Comparison of ENCODE assay signal across 1 cellular context in the genomic region with DNA sequence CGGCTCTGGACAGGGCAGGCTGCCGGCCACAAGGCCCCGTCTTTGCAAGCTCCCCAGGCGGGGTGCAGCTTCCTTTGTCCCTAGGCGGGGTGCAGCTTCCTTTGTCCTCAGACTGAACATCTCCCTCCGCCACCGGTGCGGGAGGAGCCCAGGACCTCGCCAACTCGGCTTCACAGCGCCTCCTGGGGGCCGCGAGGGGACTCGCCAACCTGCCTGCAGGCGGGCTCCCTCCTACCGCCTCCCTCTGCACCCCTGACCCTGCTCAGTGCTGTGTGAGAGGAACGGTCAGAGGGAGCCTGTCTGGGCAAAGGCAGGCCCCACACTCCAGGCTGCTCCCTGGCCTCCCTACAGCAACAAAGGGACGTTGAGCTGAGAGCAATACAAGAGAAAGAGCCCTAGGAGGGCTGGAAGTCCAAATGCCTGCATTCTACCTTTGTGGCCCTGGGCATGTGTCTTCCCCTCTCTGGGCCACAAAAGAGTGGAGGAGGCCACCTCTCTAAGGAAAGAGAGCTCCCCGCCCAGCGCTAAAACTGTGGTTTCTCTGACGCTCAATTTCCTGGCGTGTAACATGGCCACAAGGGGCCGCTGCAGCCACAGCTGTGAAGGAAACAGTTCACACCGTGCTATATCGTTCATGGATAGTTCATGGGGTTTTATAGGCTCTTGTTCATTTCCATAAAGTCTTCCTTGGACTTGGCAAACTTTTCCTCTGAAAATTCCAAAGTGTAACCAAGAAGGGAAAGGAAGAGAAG.
A peak's percentile ranks its signal among the peaks of the same experiment; 100 is the strongest.
TF ChIP-seq lines count a peak whose summit lies in the region.

No MANE protein-coding gene starts in this region.

TF ChIP-seq in HepG2, 621 proteins besides CTCF, POLR2A, EP300 and RAD21 (continued from another document and continues in another):
- TF ChIP-seq, protein P1, sequence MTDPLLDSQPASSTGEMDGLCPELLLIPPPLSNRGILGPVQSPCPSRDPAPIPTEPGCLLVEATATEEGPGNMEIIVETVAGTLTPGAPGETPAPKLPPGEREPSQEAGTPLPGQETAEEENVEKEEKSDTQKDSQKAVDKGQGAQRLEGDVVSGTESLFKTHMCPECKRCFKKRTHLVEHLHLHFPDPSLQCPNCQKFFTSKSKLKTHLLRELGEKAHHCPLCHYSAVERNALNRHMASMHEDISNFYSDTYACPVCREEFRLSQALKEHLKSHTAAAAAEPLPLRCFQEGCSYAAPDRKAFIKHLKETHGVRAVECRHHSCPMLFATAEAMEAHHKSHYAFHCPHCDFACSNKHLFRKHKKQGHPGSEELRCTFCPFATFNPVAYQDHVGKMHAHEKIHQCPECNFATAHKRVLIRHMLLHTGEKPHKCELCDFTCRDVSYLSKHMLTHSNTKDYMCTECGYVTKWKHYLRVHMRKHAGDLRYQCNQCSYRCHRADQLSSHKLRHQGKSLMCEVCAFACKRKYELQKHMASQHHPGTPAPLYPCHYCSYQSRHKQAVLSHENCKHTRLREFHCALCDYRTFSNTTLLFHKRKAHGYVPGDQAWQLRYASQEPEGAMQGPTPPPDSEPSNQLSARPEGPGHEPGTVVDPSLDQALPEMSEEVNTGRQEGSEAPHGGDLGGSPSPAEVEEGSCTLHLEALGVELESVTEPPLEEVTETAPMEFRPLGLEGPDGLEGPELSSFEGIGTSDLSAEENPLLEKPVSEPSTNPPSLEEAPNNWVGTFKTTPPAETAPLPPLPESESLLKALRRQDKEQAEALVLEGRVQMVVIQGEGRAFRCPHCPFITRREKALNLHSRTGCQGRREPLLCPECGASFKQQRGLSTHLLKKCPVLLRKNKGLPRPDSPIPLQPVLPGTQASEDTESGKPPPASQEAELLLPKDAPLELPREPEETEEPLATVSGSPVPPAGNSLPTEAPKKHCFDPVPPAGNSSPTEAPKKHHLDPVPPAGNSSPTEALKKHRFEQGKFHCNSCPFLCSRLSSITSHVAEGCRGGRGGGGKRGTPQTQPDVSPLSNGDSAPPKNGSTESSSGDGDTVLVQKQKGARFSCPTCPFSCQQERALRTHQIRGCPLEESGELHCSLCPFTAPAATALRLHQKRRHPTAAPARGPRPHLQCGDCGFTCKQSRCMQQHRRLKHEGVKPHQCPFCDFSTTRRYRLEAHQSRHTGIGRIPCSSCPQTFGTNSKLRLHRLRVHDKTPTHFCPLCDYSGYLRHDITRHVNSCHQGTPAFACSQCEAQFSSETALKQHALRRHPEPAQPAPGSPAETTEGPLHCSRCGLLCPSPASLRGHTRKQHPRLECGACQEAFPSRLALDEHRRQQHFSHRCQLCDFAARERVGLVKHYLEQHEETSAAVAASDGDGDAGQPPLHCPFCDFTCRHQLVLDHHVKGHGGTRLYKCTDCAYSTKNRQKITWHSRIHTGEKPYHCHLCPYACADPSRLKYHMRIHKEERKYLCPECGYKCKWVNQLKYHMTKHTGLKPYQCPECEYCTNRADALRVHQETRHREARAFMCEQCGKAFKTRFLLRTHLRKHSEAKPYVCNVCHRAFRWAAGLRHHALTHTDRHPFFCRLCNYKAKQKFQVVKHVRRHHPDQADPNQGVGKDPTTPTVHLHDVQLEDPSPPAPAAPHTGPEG (CRISPR knock-in tag; IDR thresholded peaks at IDR 0.05): no peak
- TF ChIP-seq, protein P2, sequence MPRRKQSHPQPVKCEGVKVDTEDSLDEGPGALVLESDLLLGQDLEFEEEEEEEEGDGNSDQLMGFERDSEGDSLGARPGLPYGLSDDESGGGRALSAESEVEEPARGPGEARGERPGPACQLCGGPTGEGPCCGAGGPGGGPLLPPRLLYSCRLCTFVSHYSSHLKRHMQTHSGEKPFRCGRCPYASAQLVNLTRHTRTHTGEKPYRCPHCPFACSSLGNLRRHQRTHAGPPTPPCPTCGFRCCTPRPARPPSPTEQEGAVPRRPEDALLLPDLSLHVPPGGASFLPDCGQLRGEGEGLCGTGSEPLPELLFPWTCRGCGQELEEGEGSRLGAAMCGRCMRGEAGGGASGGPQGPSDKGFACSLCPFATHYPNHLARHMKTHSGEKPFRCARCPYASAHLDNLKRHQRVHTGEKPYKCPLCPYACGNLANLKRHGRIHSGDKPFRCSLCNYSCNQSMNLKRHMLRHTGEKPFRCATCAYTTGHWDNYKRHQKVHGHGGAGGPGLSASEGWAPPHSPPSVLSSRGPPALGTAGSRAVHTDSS (CRISPR knock-in tag; conservative IDR thresholded peaks at IDR 0.05): no peak
- TF ChIP-seq ZNF567 (CRISPR knock-in tag; IDR thresholded peaks at IDR 0.05; ENCODE audit: borderline replicate concordance) (0 out of 2 replicates have a peak, but pooled peaks have one; percentile 15), NPAS2 (CRISPR knock-in tag; IDR thresholded peaks at IDR 0.05; ENCODE audit: borderline replicate concordance) (no peak), SP4 (CRISPR knock-in tag; IDR thresholded peaks at IDR 0.05) (peak; percentile 63; the same call in 1 of the 2 replicates), YEATS4 (CRISPR knock-in tag; IDR thresholded peaks at IDR 0.05; ENCODE audit: borderline replicate concordance) (no peak), ZNF337 (CRISPR knock-in tag; IDR thresholded peaks at IDR 0.05; ENCODE audit: borderline replicate concordance, low read depth) (peak; percentile 37; the same call in 1 of the 2 replicates), REPIN1 (CRISPR knock-in tag; IDR thresholded peaks at IDR 0.05; ENCODE audit: borderline replicate concordance, low read depth) (peak; percentile 92), ZBTB1 (CRISPR knock-in tag; IDR thresholded peaks at IDR 0.05; ENCODE audit: borderline replicate concordance) (no peak), ZNF232 (CRISPR knock-in tag; IDR thresholded peaks at IDR 0.05; ENCODE audit: borderline replicate concordance) (no peak; the same call in 1 of the 2 replicates), NAIF1 (CRISPR knock-in tag; IDR thresholded peaks at IDR 0.05; ENCODE audit: borderline replicate concordance) (no peak), ZNF530 (CRISPR knock-in tag; IDR thresholded peaks at IDR 0.05; ENCODE audit: low read depth) (no peak), ZNF205 (CRISPR knock-in tag; IDR thresholded peaks at IDR 0.05) (peak; percentile 69), ZNF224 (CRISPR knock-in tag; IDR thresholded peaks at IDR 0.05) (no peak), ZNF510 (CRISPR knock-in tag; IDR thresholded peaks at IDR 0.05; ENCODE audit: low read depth) (no peak; the same call in 1 of the 2 replicates), ZNF563 (CRISPR knock-in tag; IDR thresholded peaks at IDR 0.05) (no peak), HNRNPL (IDR thresholded peaks at IDR 0.05; ENCODE audit: low read depth, low read length) (no peak), ZNF777 (CRISPR knock-in tag; IDR thresholded peaks at IDR 0.05) (no peak), ZNF143 (CRISPR knock-in tag; IDR thresholded peaks at IDR 0.05) (no peak), ZZZ3 (CRISPR knock-in tag; IDR thresholded peaks at IDR 0.05; ENCODE audit: borderline replicate concordance) (no peak), ZNF749 (CRISPR knock-in tag; IDR thresholded peaks at IDR 0.05; ENCODE audit: borderline replicate concordance) (no peak), NFE2L1 (CRISPR knock-in tag; IDR thresholded peaks at IDR 0.05; ENCODE audit: borderline replicate concordance) (no peak), STAG1 (CRISPR knock-in tag; IDR thresholded peaks at IDR 0.05) (peak; percentile 89), ZNF773 (CRISPR knock-in tag; IDR thresholded peaks at IDR 0.05; ENCODE audit: borderline replicate concordance) (no peak), HOXA9 (CRISPR knock-in tag; IDR thresholded peaks at IDR 0.05; ENCODE audit: borderline replicate concordance) (no peak)
- TF ChIP-seq, protein P3, sequence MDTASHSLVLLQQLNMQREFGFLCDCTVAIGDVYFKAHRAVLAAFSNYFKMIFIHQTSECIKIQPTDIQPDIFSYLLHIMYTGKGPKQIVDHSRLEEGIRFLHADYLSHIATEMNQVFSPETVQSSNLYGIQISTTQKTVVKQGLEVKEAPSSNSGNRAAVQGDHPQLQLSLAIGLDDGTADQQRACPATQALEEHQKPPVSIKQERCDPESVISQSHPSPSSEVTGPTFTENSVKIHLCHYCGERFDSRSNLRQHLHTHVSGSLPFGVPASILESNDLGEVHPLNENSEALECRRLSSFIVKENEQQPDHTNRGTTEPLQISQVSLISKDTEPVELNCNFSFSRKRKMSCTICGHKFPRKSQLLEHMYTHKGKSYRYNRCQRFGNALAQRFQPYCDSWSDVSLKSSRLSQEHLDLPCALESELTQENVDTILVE (CRISPR knock-in tag; IDR thresholded peaks at IDR 0.05): peak; percentile 59; the same call in 1 of the 2 replicates
- TF ChIP-seq, protein P4, sequence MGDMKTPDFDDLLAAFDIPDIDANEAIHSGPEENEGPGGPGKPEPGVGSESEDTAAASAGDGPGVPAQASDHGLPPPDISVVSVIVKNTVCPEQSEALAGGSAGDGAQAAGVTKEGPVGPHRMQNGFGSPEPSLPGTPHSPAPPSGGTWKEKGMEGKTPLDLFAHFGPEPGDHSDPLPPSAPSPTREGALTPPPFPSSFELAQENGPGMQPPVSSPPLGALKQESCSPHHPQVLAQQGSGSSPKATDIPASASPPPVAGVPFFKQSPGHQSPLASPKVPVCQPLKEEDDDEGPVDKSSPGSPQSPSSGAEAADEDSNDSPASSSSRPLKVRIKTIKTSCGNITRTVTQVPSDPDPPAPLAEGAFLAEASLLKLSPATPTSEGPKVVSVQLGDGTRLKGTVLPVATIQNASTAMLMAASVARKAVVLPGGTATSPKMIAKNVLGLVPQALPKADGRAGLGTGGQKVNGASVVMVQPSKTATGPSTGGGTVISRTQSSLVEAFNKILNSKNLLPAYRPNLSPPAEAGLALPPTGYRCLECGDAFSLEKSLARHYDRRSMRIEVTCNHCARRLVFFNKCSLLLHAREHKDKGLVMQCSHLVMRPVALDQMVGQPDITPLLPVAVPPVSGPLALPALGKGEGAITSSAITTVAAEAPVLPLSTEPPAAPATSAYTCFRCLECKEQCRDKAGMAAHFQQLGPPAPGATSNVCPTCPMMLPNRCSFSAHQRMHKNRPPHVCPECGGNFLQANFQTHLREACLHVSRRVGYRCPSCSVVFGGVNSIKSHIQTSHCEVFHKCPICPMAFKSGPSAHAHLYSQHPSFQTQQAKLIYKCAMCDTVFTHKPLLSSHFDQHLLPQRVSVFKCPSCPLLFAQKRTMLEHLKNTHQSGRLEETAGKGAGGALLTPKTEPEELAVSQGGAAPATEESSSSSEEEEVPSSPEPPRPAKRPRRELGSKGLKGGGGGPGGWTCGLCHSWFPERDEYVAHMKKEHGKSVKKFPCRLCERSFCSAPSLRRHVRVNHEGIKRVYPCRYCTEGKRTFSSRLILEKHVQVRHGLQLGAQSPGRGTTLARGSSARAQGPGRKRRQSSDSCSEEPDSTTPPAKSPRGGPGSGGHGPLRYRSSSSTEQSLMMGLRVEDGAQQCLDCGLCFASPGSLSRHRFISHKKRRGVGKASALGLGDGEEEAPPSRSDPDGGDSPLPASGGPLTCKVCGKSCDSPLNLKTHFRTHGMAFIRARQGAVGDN (CRISPR knock-in tag; IDR thresholded peaks at IDR 0.05): peak; percentile 79
- TF ChIP-seq, protein P5, sequence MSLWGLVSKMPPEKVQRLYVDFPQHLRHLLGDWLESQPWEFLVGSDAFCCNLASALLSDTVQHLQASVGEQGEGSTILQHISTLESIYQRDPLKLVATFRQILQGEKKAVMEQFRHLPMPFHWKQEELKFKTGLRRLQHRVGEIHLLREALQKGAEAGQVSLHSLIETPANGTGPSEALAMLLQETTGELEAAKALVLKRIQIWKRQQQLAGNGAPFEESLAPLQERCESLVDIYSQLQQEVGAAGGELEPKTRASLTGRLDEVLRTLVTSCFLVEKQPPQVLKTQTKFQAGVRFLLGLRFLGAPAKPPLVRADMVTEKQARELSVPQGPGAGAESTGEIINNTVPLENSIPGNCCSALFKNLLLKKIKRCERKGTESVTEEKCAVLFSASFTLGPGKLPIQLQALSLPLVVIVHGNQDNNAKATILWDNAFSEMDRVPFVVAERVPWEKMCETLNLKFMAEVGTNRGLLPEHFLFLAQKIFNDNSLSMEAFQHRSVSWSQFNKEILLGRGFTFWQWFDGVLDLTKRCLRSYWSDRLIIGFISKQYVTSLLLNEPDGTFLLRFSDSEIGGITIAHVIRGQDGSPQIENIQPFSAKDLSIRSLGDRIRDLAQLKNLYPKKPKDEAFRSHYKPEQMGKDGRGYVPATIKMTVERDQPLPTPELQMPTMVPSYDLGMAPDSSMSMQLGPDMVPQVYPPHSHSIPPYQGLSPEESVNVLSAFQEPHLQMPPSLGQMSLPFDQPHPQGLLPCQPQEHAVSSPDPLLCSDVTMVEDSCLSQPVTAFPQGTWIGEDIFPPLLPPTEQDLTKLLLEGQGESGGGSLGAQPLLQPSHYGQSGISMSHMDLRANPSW (CRISPR knock-in tag; IDR thresholded peaks at IDR 0.05; ENCODE audit: borderline replicate concordance): no peak
- TF ChIP-seq, protein P6, sequence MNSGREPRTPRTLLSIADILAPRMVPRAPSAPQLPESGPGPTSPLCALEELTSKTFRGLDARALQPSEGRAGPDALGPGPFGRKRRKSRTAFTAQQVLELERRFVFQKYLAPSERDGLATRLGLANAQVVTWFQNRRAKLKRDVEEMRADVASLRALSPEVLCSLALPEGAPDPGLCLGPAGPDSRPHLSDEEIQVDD (CRISPR knock-in tag; IDR thresholded peaks at IDR 0.05; ENCODE audit: borderline replicate concordance): no peak
- TF ChIP-seq, protein P7, sequence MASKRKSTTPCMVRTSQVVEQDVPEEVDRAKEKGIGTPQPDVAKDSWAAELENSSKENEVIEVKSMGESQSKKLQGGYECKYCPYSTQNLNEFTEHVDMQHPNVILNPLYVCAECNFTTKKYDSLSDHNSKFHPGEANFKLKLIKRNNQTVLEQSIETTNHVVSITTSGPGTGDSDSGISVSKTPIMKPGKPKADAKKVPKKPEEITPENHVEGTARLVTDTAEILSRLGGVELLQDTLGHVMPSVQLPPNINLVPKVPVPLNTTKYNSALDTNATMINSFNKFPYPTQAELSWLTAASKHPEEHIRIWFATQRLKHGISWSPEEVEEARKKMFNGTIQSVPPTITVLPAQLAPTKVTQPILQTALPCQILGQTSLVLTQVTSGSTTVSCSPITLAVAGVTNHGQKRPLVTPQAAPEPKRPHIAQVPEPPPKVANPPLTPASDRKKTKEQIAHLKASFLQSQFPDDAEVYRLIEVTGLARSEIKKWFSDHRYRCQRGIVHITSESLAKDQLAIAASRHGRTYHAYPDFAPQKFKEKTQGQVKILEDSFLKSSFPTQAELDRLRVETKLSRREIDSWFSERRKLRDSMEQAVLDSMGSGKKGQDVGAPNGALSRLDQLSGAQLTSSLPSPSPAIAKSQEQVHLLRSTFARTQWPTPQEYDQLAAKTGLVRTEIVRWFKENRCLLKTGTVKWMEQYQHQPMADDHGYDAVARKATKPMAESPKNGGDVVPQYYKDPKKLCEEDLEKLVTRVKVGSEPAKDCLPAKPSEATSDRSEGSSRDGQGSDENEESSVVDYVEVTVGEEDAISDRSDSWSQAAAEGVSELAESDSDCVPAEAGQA (IDR thresholded peaks at IDR 0.05; ENCODE audit: low read depth): no peak
- TF ChIP-seq, protein P7 (CRISPR knock-in tag; IDR thresholded peaks at IDR 0.05; ENCODE audit: borderline replicate concordance): no peak
